Comparison of ENCODE assay signal across 17 cellular contexts in the genomic region with DNA sequence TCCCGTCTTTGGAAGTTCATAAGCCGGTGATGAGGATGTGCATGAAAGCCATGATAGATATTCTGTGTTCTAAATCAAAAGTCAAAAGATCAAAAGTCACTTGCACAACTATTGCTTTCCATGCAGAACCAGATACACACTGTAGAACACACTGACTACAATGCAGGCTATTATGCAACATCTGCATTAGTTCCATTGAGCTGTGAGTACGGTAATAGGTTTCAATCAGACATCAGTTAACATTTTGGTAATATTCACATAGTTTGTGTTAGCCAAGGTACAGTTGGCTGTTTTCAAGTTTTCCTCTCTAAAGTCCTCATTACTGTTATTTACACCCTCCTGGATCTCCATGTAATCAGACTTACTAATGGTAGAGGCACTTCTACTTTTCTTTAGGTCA. TPM values are rescaled to one million over a fixed set of nuclear protein-coding genes. Genes with fewer than 3 reads are reported as not detected.
DNase-seq lines count a peak whose midpoint lies in the region; TF ChIP-seq lines count a peak whose summit lies in the region.
"Had no signal": no experiment of that assay in that cellular context is flagged by ENCODE, and none has a peak within 500 bp of the region (broad histone marks: within the 10 kb centered on the region; RNA-seq: fewer than 3 reads in every experiment).

No MANE protein-coding gene starts in this region.

- no peak overlapping the region for H2AFZ ChIP-seq in neural cell (ENCODE audit: low read depth, low read length)
- H2AFZ ChIP-seq: GM23338 had no signal

- H3K9me3 ChIP-seq in neural cell (ENCODE audit: low read length): no peaks in the 10 kb centered on the region
- H3K9me3 ChIP-seq: A549, BLaER1, Caco-2 had no signal

- H3K27me3 ChIP-seq in neural cell (ENCODE audit: insufficient read depth, low read depth, low read length): peaks cover 15% of the 10 kb centered on the region

- H3K79me2 ChIP-seq in neural cell (replicated peaks; ENCODE audit: insufficient read depth, low read length): no peaks in the 10 kb centered on the region

- DNase-seq in G401 (ENCODE audit: low spot score) (peak; percentile 27), MV-4-11 (lab: John Stamatoyannopoulos, UW) (peak; percentile 12), caudate nucleus (lab: John Stamatoyannopoulos, UW) (no peak), NCI-H510A treated with DMSO at 0.1 percent for 48 hours (lab: John Stamatoyannopoulos, UW) (no peak), DMS79 treated with DMSO at 0.1 percent for 48 hours (lab: John Stamatoyannopoulos, UW) (no peak), SW480 (ENCODE audit: low spot score) (no peak)
- DNase-seq: Caco-2; CD8-positive, alpha-beta memory T cell; DMS53; H7 had no signal

- H3K4me2 ChIP-seq in neural cell (ENCODE audit: low read length): no peak overlapping the region
- H3K4me2 ChIP-seq: A549, BLaER1, GM23338 had no signal

- TF ChIP-seq CTCF in neural cell (IDR thresholded peaks at IDR 0.05; ENCODE audit: poor library complexity, severe bottlenecking): no peak

- in situ Hi-C loops in G401 (cut with HindIII; ENCODE audit: low sequenced_read_pairs): no loop called here

- H3K9me2 ChIP-seq in neural cell (ENCODE audit: insufficient read depth, low read length): no peaks in the 10 kb centered on the region

- H3K9ac ChIP-seq in neural cell (ENCODE audit: low read length): no peak overlapping the region
- H3K9ac ChIP-seq: BLaER1 had no signal

- TF ChIP-seq RAD21 in neural cell (conservative IDR thresholded peaks at IDR 0.05): no peak

- H3F3A ChIP-seq in neural cell (ENCODE audit: insufficient read depth, low read length, poor library complexity, severe bottlenecking): no peaks in the 10 kb centered on the region

- H3K36me3 ChIP-seq in neural cell (ENCODE audit: insufficient read depth, low read length): no peaks in the 10 kb centered on the region
- H3K36me3 ChIP-seq: BLaER1 had no signal

- no peak for TF ChIP-seq EP300 in neural cell (conservative IDR thresholded peaks at IDR 0.05; ENCODE audit: poor library complexity, severe bottlenecking)

- peak overlapping the region; percentile 83 for H3K27ac ChIP-seq in caudate nucleus (ENCODE audit: low read depth, low read length)
- no peak overlapping the region for H3K27ac ChIP-seq in neural cell (ENCODE audit: low read length)
- H3K27ac ChIP-seq: A549, BLaER1 had no signal

- H3K4me3 ChIP-seq in neural cell (ENCODE audit: low read length): peak overlapping the region; percentile 9
- H3K4me3 ChIP-seq: A549, BLaER1, GM12878, GM23338 had no signal

- H4K20me1 ChIP-seq in neural cell (ENCODE audit: insufficient read depth): no peaks in the 10 kb centered on the region

TF ChIP-seq in neural cell, 6 proteins besides CTCF, POLR2A, EP300 and RAD21:
- TF ChIP-seq POLR2AphosphoS5 (IDR thresholded peaks at IDR 0.05) (no peak), SMC3 (conservative IDR thresholded peaks at IDR 0.05; ENCODE audit: poor library complexity) (no peak), EZH2 (IDR thresholded peaks at IDR 0.05; ENCODE audit: borderline replicate concordance, insufficient read depth, low read length, poor library complexity, severe bottlenecking) (no peak), MXI1 (conservative IDR thresholded peaks at IDR 0.05; ENCODE audit: poor library complexity, severe bottlenecking) (no peak), TAF1 (IDR thresholded peaks at IDR 0.05; ENCODE audit: low read depth) (no peak)
- TF ChIP-seq, protein P1, sequence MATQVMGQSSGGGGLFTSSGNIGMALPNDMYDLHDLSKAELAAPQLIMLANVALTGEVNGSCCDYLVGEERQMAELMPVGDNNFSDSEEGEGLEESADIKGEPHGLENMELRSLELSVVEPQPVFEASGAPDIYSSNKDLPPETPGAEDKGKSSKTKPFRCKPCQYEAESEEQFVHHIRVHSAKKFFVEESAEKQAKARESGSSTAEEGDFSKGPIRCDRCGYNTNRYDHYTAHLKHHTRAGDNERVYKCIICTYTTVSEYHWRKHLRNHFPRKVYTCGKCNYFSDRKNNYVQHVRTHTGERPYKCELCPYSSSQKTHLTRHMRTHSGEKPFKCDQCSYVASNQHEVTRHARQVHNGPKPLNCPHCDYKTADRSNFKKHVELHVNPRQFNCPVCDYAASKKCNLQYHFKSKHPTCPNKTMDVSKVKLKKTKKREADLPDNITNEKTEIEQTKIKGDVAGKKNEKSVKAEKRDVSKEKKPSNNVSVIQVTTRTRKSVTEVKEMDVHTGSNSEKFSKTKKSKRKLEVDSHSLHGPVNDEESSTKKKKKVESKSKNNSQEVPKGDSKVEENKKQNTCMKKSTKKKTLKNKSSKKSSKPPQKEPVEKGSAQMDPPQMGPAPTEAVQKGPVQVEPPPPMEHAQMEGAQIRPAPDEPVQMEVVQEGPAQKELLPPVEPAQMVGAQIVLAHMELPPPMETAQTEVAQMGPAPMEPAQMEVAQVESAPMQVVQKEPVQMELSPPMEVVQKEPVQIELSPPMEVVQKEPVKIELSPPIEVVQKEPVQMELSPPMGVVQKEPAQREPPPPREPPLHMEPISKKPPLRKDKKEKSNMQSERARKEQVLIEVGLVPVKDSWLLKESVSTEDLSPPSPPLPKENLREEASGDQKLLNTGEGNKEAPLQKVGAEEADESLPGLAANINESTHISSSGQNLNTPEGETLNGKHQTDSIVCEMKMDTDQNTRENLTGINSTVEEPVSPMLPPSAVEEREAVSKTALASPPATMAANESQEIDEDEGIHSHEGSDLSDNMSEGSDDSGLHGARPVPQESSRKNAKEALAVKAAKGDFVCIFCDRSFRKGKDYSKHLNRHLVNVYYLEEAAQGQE (IDR thresholded peaks at IDR 0.05; ENCODE audit: borderline replicate concordance): no peak
TF ChIP-seq in neural cell: peak in this region for 0.

RNA-seq across cellular contexts. Expression of a gene that starts 3.1 kb away (rescaled TPM):
- not detected in 2 replicates for total RNA-seq in G401 (2014; rRNA removed; shearing (Covaris generic))
- polyA plus RNA-seq in neural cell: 3.4 and 4.0 TPM in 2 replicates
- polyA minus RNA-seq in neural cell: 7.3 and 8.7 TPM in 2 replicates
- total RNA-seq: HT-29 had no signal
- polyA plus RNA-seq: IgD-negative memory B cell had no signal

Comparison
In these comparisons a context has a peak if more than half of its experiments do, and no peak if none do; other contexts are left out.
1. DNase-seq: peak in G401 (single experiment) and MV-4-11 (single experiment); none in caudate nucleus (0 of 61), NCI-H510A treated with DMSO at 0.1 percent for 48 hours (single experiment), DMS79 treated with DMSO at 0.1 percent for 48 hours (single experiment) and SW480 (single experiment).